9 cellular contexts compared by ENCODE assay signal in the genomic region with DNA sequence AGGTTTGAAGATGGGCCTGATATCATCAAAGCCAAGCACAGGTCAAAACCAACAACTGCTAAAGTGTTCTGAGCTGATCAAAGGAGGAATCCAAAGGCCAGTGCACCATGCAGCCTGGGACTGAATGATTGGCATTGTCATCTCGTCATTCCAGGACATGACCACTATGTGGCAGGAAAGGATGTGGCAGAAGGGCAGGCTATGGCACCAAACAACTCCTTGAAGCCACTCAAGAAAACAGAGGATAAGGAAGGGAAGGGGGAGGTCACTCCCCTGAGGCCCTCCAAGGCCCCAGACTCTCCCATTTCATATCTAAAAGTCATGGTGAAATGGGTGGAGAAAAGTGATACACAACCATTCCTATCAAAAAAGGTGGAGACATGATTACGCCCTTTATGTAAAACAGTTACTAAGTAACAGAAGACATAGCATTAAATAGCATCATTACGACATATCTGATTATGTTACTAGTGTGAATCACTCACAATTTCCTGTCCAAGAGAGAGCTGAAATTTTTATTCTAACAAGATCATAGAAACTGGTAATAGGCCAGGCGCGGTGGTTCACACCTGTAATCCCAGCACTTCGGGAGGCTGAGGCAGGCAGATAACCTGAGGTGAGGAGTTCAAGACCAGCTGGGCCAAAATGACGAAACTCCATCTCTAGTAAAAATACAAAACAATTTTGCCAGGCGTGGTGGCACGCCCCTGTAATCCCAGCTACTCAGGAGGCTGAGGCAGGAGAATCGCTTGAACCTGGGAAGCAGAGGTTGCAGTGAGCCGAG. TPM values are rescaled to one million over a fixed set of nuclear protein-coding genes. Genes with fewer than 3 reads are reported as not detected.
A peak's percentile ranks its signal among the peaks of the same experiment; 100 is the strongest.
DNase-seq lines count a peak whose midpoint lies in the region; ATAC-seq, FAIRE-seq and TF ChIP-seq lines count a peak whose summit lies in the region.
"Had no signal": no experiment of that assay in that cellular context is flagged by ENCODE, and none has a peak within 500 bp of the region (broad histone marks: within the 10 kb centered on the region; RNA-seq: fewer than 3 reads in every experiment).

No MANE protein-coding gene starts in this region.

- no peaks in the 10 kb centered on the region for H3K36me3 Mint-ChIP-seq in nephron (ENCODE audit: low read depth)

- H3K27me3 Mint-ChIP-seq in nephron (ENCODE audit: low read depth) = peaks cover 25% of the 10 kb centered on the region

- DNase-seq in D721Med (ENCODE audit: insufficient read length, low spot score) = no peak
- DNase-seq in HFF-Myc (ENCODE audit: extremely low read depth, low read depth) = no peak
- peak; percentile 66 for DNase-seq in SIG-M5 treated with dmso at 0.1 percent for 504 hours (lab: John Stamatoyannopoulos, UW; ENCODE audit: unreplicated experiment)

- FAIRE-seq in D721Med (lab: Jason Lieb, UNC) = no peak

- H3K9me3 Mint-ChIP-seq in nephron = no peaks in the 10 kb centered on the region
- H3K9me3 Mint-ChIP-seq: T-helper 1 cell treated with Interleukin-12 subunit alpha and Interleukin-12 subunit beta and Interleukin-4 antibody, amounts not matched to agents 30 μg/mL and 1 μg/mL, for 36 hours had no signal

- peak; percentile 41 for TF ChIP-seq CTCF in D721Med (IDR thresholded peaks at IDR 0.05; ENCODE audit: insufficient read depth, missing control alignments)
- peak; percentile 26 for TF ChIP-seq CTCF in HFF-Myc (IDR thresholded peaks at IDR 0.05; ENCODE audit: low read depth, low read length, missing control alignments)
- peak; percentile 21 to 41 (median 27) for TF ChIP-seq CTCF in nephron (IDR thresholded peaks at IDR 0.05; ENCODE audit: unreplicated experiment in 3 of 3)

- H3K36me3 ChIP-seq in esophagus (ENCODE audit: control insufficient read depth in 2 of 2, insufficient read depth in 2 of 2, low read length in 1 of 2) = no peaks in the 10 kb centered on the region

- no peaks in the 10 kb centered on the region for H3K9me3 ChIP-seq in esophagus (ENCODE audit: control insufficient read depth in 2 of 2, insufficient read depth in 1 of 2, low read depth in 1 of 2, low read length in 1 of 2)

- no peak for ATAC-seq in HG03469 (IDR thresholded peaks at IDR 0.05; ENCODE audit: unreplicated experiment)
- no peak for ATAC-seq in GM18858 (IDR thresholded peaks at IDR 0.05; ENCODE audit: unreplicated experiment)
- ATAC-seq in HG02885 (IDR thresholded peaks at IDR 0.05; ENCODE audit: poor library complexity, unreplicated experiment) = no peak

- H3K4me1 ChIP-seq in esophagus (ENCODE audit: control insufficient read depth in 2 of 2, insufficient read depth in 2 of 2, low read length in 1 of 2) = peaks cover 0 to 16% of the 10 kb centered on the region in 2 donors

- H3K27ac Mint-ChIP-seq in nephron = no peak overlapping the region
- H3K27ac Mint-ChIP-seq: T-helper 1 cell treated with Interleukin-12 subunit alpha and Interleukin-12 subunit beta and Interleukin-4 antibody, amounts not matched to agents 30 μg/mL and 1 μg/mL, for 36 hours had no signal

- H3K27ac ChIP-seq in esophagus (ENCODE audit: low read depth in 2 of 2, low read length in 1 of 2) = peak overlapping the region; percentile 58 to 72

- H3K27me3 ChIP-seq in esophagus (ENCODE audit: control insufficient read depth in 1 of 2, insufficient read depth in 2 of 2, low read length in 2 of 2) = no peaks in the 10 kb centered on the region

- WGBS in esophagus, 2 donors = 67 to 70% methylated on average over 11 of the region's 11 CpGs

- no peak overlapping the region for H3K4me3 Mint-ChIP-seq in nephron
- H3K4me3 Mint-ChIP-seq: T-helper 1 cell treated with Interleukin-12 subunit alpha and Interleukin-12 subunit beta and Interleukin-4 antibody, amounts not matched to agents 30 μg/mL and 1 μg/mL, for 36 hours had no signal

- H3K4me1 Mint-ChIP-seq in nephron = peaks cover 22% of the 10 kb centered on the region

- H3K4me3 ChIP-seq in HFF-Myc (replicated peaks; ENCODE audit: low read depth, low read length) = no peak overlapping the region
- no peak overlapping the region for H3K4me3 ChIP-seq in esophagus (ENCODE audit: low read depth in 1 of 2, low read length in 2 of 2)

RNA-seq across cellular contexts. Expression of gene AHNAK, which starts 49.3 kb away (rescaled TPM):
- polyA plus RNA-seq in esophagus = 100 to 1,000 TPM; 168 to 195 TPM
